34 cellular contexts compared by ENCODE assay signal in the genomic region with DNA sequence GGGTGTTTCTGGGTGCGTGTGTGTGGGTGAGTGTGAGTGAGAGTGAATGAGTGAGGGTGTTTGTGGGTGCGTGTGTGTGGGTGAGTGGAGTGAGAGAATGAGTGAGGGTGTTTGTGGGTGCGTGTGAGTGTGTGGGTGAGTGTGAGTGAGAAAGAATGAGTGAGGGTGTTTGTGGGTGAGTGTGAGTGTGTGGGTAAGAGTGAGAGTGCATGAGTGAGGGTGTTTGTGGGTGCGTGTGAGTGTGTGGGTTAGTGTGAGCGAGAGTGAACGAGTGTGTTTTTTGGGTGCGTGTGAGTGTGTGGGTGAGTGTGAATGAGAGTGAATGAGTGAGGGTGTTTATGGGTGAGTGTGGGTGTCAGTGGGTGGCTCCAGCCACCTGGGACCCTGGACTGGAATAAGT.
"Had no signal": no experiment of that assay in that cellular context is flagged by ENCODE, and none has a peak within 500 bp of the region (broad histone marks: within the 10 kb centered on the region; RNA-seq: fewer than 3 reads in every experiment).

No MANE protein-coding gene starts in this region.

- H3K4me3 ChIP-seq: adrenal gland, body of pancreas, cardiac muscle cell, colonic mucosa, esophagus squamous epithelium had no signal

- H3K27ac ChIP-seq: adrenal gland, body of pancreas, cardiac muscle cell, colonic mucosa, epithelial cell of prostate, esophagus squamous epithelium, WERI-Rb-1 had no signal

- H3K27me3 ChIP-seq: adrenal gland, body of pancreas, cardiac muscle cell, colonic mucosa, esophagus squamous epithelium had no signal

- DNase-seq: activated B cell treated with CpG ODN at 0.5 μM for 24 hours; activated CD4-positive, alpha-beta T cell treated with anti-CD3 and anti-CD28 coated beads for 48 hours; activated CD4-positive, alpha-beta T cell treated with anti-CD3 and anti-CD28 coated beads, Interleukin-2, amount 50 U/mL, for 1 hour; activated CD4-positive, alpha-beta T cell treated with anti-CD3 and anti-CD28 coated beads, Interleukin-2, amount 50 U/mL, for 48 hours; activated CD8-positive, alpha-beta memory T cell treated with anti-CD3 and anti-CD28 coated beads for 24 hours; activated CD8-positive, alpha-beta T cell treated with anti-CD3 and anti-CD28 coated beads for 36 hours; activated effector memory CD4-positive, alpha-beta T cell treated with anti-CD3 and anti-CD28 coated beads, Interleukin-2, amount 50 U/mL, for 16 hours; activated naive CD4-positive, alpha-beta T cell treated with anti-CD3 and anti-CD28 coated beads for 36 hours; activated naive CD8-positive, alpha-beta T cell treated with anti-CD3 and anti-CD28 coated beads for 36 hours; activated naive CD8-positive, alpha-beta T cell treated with anti-CD3 and anti-CD28 coated beads, Interleukin-2, amount 50 U/mL, for 24 hours; activated T-cell treated with anti-CD3 and anti-CD28 coated beads, Interleukin-2, amount 50 U/mL, for 4 hours; adrenal gland; amygdala; aorta; body of pancreas; central memory CD4-positive, alpha-beta T cell; cerebellar nuclear complex; colonic mucosa; effector CD8-positive, alpha-beta T cell; esophagus squamous epithelium; head of caudate nucleus; T-helper 1 cell; T-helper 17 cell; T1000; WERI-Rb-1 had no signal

- H3K4me1 Mint-ChIP-seq: activated B cell treated with CpG ODN at 0.5 μM for 24 hours; activated naive CD4-positive, alpha-beta T cell treated with anti-CD3 and anti-CD28 coated beads, Interleukin-2, amount 50 U/mL, for 24 hours; activated naive CD8-positive, alpha-beta T cell treated with anti-CD3 and anti-CD28 coated beads for 36 hours; activated naive CD8-positive, alpha-beta T cell treated with anti-CD3 and anti-CD28 coated beads, Interleukin-2, amount 50 U/mL, for 24 hours; T-helper 17 cell had no signal

- H3K36me3 Mint-ChIP-seq: activated naive CD4-positive, alpha-beta T cell treated with anti-CD3 and anti-CD28 coated beads, Interleukin-2, amount 50 U/mL, for 24 hours; activated naive CD8-positive, alpha-beta T cell treated with anti-CD3 and anti-CD28 coated beads for 36 hours had no signal

- FAIRE-seq: endometrium, endothelial cell of umbilical vein, frontal cortex had no signal

- H3K27ac Mint-ChIP-seq: activated B cell treated with CpG ODN at 0.5 μM for 24 hours; activated CD8-positive, alpha-beta T cell treated with anti-CD3 and anti-CD28 coated beads for 36 hours; activated naive CD4-positive, alpha-beta T cell treated with anti-CD3 and anti-CD28 coated beads for 36 hours; activated naive CD4-positive, alpha-beta T cell treated with anti-CD3 and anti-CD28 coated beads, Interleukin-2, amount 50 U/mL, for 24 hours; activated naive CD8-positive, alpha-beta T cell treated with anti-CD3 and anti-CD28 coated beads for 36 hours; activated naive CD8-positive, alpha-beta T cell treated with anti-CD3 and anti-CD28 coated beads, Interleukin-2, amount 50 U/mL, for 24 hours; activated T-helper 2 cell treated with anti-CD3 and anti-CD28 coated beads, Interferon-gamma antibody, Interleukin-2, Interleukin-4, amounts not matched to agents 10 μg/mL and 5 μg/mL and 100 μg/mL, durations not matched to agents 14 hours and 24 hours and 36 hours; T-helper 17 cell; T-helper 2 cell treated with Interferon-gamma antibody and Interleukin-4, amounts not matched to agents 5 μg/mL and 100 μg/mL, for 36 hours had no signal

- H3K27me3 Mint-ChIP-seq: activated B cell treated with CpG ODN at 0.5 μM for 24 hours; activated CD8-positive, alpha-beta T cell treated with anti-CD3 and anti-CD28 coated beads for 36 hours; activated naive CD4-positive, alpha-beta T cell treated with anti-CD3 and anti-CD28 coated beads, Interleukin-2, amount 50 U/mL, for 24 hours; activated naive CD8-positive, alpha-beta T cell treated with anti-CD3 and anti-CD28 coated beads for 36 hours; activated naive CD8-positive, alpha-beta T cell treated with anti-CD3 and anti-CD28 coated beads, Interleukin-2, amount 50 U/mL, for 24 hours; T-helper 17 cell had no signal

- ATAC-seq: activated CD4-positive, CD25-positive, alpha-beta regulatory T cell treated with anti-CD3 and anti-CD28 coated beads, Interleukin-2, amount 50 U/mL, for 24 hours; activated CD8-positive, alpha-beta T cell treated with anti-CD3 and anti-CD28 coated beads for 36 hours; activated naive CD8-positive, alpha-beta T cell treated with anti-CD3 and anti-CD28 coated beads, Interleukin-2, amount 50 U/mL, for 24 hours; activated T-cell treated with anti-CD3 and anti-CD28 coated beads, Interleukin-2, amount 50 U/mL, for 4 hours; body of pancreas; T-helper 17 cell had no signal

- H3K36me3 ChIP-seq: adrenal gland, cardiac muscle cell, colonic mucosa, esophagus squamous epithelium, WERI-Rb-1 had no signal

- H3K4me1 ChIP-seq: body of pancreas, colonic mucosa, esophagus squamous epithelium had no signal

- H3K9me3 Mint-ChIP-seq: activated B cell treated with CpG ODN at 0.5 μM for 24 hours; activated CD8-positive, alpha-beta T cell treated with anti-CD3 and anti-CD28 coated beads for 36 hours; activated naive CD4-positive, alpha-beta T cell treated with anti-CD3 and anti-CD28 coated beads, Interleukin-2, amount 50 U/mL, for 24 hours had no signal

- H3K4me3 Mint-ChIP-seq: activated B cell treated with CpG ODN at 0.5 μM for 24 hours; activated CD8-positive, alpha-beta T cell treated with anti-CD3 and anti-CD28 coated beads for 36 hours; activated naive CD4-positive, alpha-beta T cell treated with anti-CD3 and anti-CD28 coated beads for 36 hours; activated naive CD4-positive, alpha-beta T cell treated with anti-CD3 and anti-CD28 coated beads, Interleukin-2, amount 50 U/mL, for 24 hours; activated naive CD8-positive, alpha-beta T cell treated with anti-CD3 and anti-CD28 coated beads for 36 hours; activated naive CD8-positive, alpha-beta T cell treated with anti-CD3 and anti-CD28 coated beads, Interleukin-2, amount 50 U/mL, for 24 hours; activated T-cell treated with anti-CD3 and anti-CD28 coated beads, Interleukin-2, amount 50 U/mL, for 4 hours; T-helper 17 cell; T-helper 2 cell treated with Interferon-gamma antibody and Interleukin-4, amounts not matched to agents 5 μg/mL and 100 μg/mL, for 36 hours had no signal

- H3K9me3 ChIP-seq: adrenal gland, body of pancreas, colonic mucosa, esophagus squamous epithelium had no signal
